In genomic region chr10:80075781-80076180, GRCh38 we compare ENCODE assay signal across 13 cellular contexts. TPM values are rescaled to one million over a fixed set of nuclear protein-coding genes. Genes with fewer than 3 reads are reported as not detected.
A peak's percentile ranks its signal among the peaks of the same experiment; 100 is the strongest.
DNase-seq lines count a peak whose midpoint lies in the region; FAIRE-seq and TF ChIP-seq lines count a peak whose summit lies in the region.
"Had no signal": no experiment of that assay in that cellular context is flagged by ENCODE, and none has a peak within 500 bp of the region (broad histone marks: within the 10 kb centered on the region; RNA-seq: fewer than 3 reads in every experiment).

No MANE protein-coding gene starts in this region.

- FAIRE-seq in RCC 7860 (lab: Jason Lieb, UNC) = no peak
- FAIRE-seq: GM19239 had no signal

- no peaks in the 10 kb centered on the region for H3K9me3 Mint-ChIP-seq in activated T-cell treated with anti-CD3 and anti-CD28 coated beads, Interleukin-2, amount 50 U/mL, for 24 hours
- H3K9me3 Mint-ChIP-seq: activated naive CD4-positive, alpha-beta T cell treated with anti-CD3 and anti-CD28 coated beads, Interleukin-2, amount 50 U/mL, for 24 hours; memory B cell had no signal

- no peak overlapping the region for H3K4me3 ChIP-seq in cardiac fibroblast (replicated peaks in 1 of 2; ENCODE audit: low read depth in 2 of 2, low read length in 2 of 2)
- H3K4me3 ChIP-seq: spleen had no signal

- H3K36me3 Mint-ChIP-seq in activated T-cell treated with anti-CD3 and anti-CD28 coated beads, Interleukin-2, amount 50 U/mL, for 24 hours (ENCODE audit: low read depth) = peaks cover 6% of the 10 kb centered on the region
- H3K36me3 Mint-ChIP-seq: memory B cell had no signal

- no peak overlapping the region for H3K4me3 Mint-ChIP-seq in activated T-cell treated with anti-CD3 and anti-CD28 coated beads, Interleukin-2, amount 50 U/mL, for 24 hours
- H3K4me3 Mint-ChIP-seq: activated naive CD4-positive, alpha-beta T cell treated with anti-CD3 and anti-CD28 coated beads, Interleukin-2, amount 50 U/mL, for 24 hours; memory B cell had no signal

- peaks cover 38% of the 10 kb centered on the region for H3K4me1 Mint-ChIP-seq in activated T-cell treated with anti-CD3 and anti-CD28 coated beads, Interleukin-2, amount 50 U/mL, for 24 hours (ENCODE audit: low read depth)

- DNase-seq in activated T-cell treated with anti-CD3 and anti-CD28 coated beads, Interleukin-2, amount 50 U/mL, for 24 hours = no peak
- DNase-seq in activated T-cell treated with anti-CD3 and anti-CD28 coated beads for 4 hours (no peak), HT1080 (ENCODE audit: low read depth) (peak; percentile 68), cardiac fibroblast (ENCODE audit: low read depth in 2 of 2) (peak; percentile 2 to 40), putamen (ENCODE audit: low spot score) (peak; percentile 23), RCC 7860 (ENCODE audit: low spot score) (no peak), NCI-H1694 treated with DMSO at 0.1 percent for 48 hours (lab: John Stamatoyannopoulos, UW) (no peak), DMS 273 treated with DMSO at 0.1 percent for 48 hours (lab: John Stamatoyannopoulos, UW) (no peak)
- DNase-seq: occipital lobe, spleen had no signal

- TF ChIP-seq CTCF in cardiac fibroblast (IDR thresholded peaks at IDR 0.05; ENCODE audit: low read depth, low read length) = no peak

- H3K27ac Mint-ChIP-seq in activated T-cell treated with anti-CD3 and anti-CD28 coated beads, Interleukin-2, amount 50 U/mL, for 24 hours = peak overlapping the region; percentile 34
- H3K27ac Mint-ChIP-seq: memory B cell had no signal

- H3K27me3 Mint-ChIP-seq in activated T-cell treated with anti-CD3 and anti-CD28 coated beads, Interleukin-2, amount 50 U/mL, for 24 hours = no peaks in the 10 kb centered on the region
- H3K27me3 Mint-ChIP-seq: activated naive CD4-positive, alpha-beta T cell treated with anti-CD3 and anti-CD28 coated beads, Interleukin-2, amount 50 U/mL, for 24 hours; memory B cell had no signal

RNA-seq across cellular contexts. Expression of gene TMEM254, which starts 2.7 kb away (rescaled TPM):
- total RNA-seq in HT1080 (2014; rRNA removed; shearing (Covaris generic)) = 10.1 and 16.5 TPM in 2 replicates
- polyA plus RNA-seq in HT1080 (2015; cell fraction: cytosol; rRNA removed) = 25.3 and 26.4 TPM in 2 replicates
- polyA plus RNA-seq in HT1080 (2015; cell fraction: nucleus; rRNA removed) = 29.8 and 31.7 TPM in 2 replicates

RNA-seq across cellular contexts. Expression of gene PLAC9, which starts 56.7 kb away (rescaled TPM):
- 0.13 TPM in 1 of 2 replicates, not detected in the other for total RNA-seq in HT1080 (2014; rRNA removed; shearing (Covaris generic))
- 0.24 and 0.62 TPM in 2 replicates for polyA plus RNA-seq in HT1080 (2015; cell fraction: cytosol; rRNA removed)
- polyA plus RNA-seq in HT1080 (2015; cell fraction: nucleus; rRNA removed) = not detected in 2 replicates

Comparison
In these comparisons a context has a peak if more than half of its experiments do, and no peak if none do; other contexts are left out.
1. DNase-seq: peak in HT1080 (single experiment), cardiac fibroblast (2 of 2) and putamen (single experiment); none in activated T-cell treated with anti-CD3 and anti-CD28 coated beads, Interleukin-2, amount 50 U/mL, for 24 hours (single experiment), activated T-cell treated with anti-CD3 and anti-CD28 coated beads for 4 hours (single experiment), RCC 7860 (single experiment), NCI-H1694 treated with DMSO at 0.1 percent for 48 hours (single experiment) and DMS 273 treated with DMSO at 0.1 percent for 48 hours (single experiment).